22 cellular contexts compared by ENCODE assay signal in the genomic region with DNA sequence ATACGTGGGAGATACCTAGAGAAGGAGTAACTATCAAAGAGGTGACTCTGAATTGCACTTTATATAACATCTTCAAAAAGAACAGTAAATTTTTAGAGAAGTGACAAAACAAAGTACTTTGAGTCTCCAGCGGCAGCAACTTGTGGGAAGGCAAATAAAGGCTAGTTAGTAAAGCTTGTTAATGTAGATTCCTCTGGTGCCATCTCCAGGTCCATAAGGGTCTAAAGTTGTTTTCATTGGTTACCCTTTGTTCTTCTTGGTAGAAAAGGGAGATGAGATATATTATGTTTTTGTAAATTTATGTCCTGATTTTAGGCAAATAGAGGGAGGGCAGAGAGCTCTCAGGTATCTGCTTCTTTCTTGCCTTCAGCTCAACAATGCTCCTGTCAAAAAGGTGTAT.
"Had no signal": no experiment of that assay in that cellular context is flagged by ENCODE, and none has a peak within 500 bp of the region (broad histone marks: within the 10 kb centered on the region; RNA-seq: fewer than 3 reads in every experiment).

No MANE protein-coding gene starts in this region.

- H3K79me2 ChIP-seq: hepatocyte had no signal

- H3K27me3 ChIP-seq: colonic mucosa, hepatocyte, ovary, right atrium auricular region, sigmoid colon, tibial nerve, upper lobe of left lung had no signal

- H3K36me3 Mint-ChIP-seq: memory B cell; natural killer cell; stimulated activated effector memory CD8-positive, alpha-beta T cell treated with anti-CD3 and anti-CD28 coated beads, Interleukin-12 subunit alpha, Interleukin-12 subunit beta, amount 100 ng/mL, for 72 hours had no signal

- DNase-seq: colonic mucosa; effector CD8-positive, alpha-beta T cell; kidney; natural killer cell; occipital lobe; ovary; sigmoid colon; stimulated activated CD4-positive, alpha-beta T cell treated with anti-CD3 and anti-CD28 coated beads, Interleukin-2, amount 100 ng/mL, for 24 hours; stimulated activated CD4-positive, alpha-beta T cell treated with anti-CD3 and anti-CD28 coated beads, Interleukin-4, amount 100 ng/mL, for 24 hours; stimulated activated naive CD8-positive, alpha-beta T cell treated with anti-CD3 and anti-CD28 coated beads, Interleukin-15, Interleukin-2, amounts not matched to agents 100 U/mL and 50 U/mL, for 24 hours; substantia nigra; upper lobe of left lung had no signal

- H3K4me3 ChIP-seq: colonic mucosa, hepatocyte, lung, ovary, right atrium auricular region, sigmoid colon, thoracic aorta, tibial nerve, upper lobe of left lung had no signal

- H2AFZ ChIP-seq: hepatocyte had no signal

- H3K27ac Mint-ChIP-seq: dendritic cell treated with granulocyte-macrophage colony-stimulating factor and Interleukin-4, amounts not matched to agents 40 ng/mL and 50 ng/mL, for 4 days; memory B cell; natural killer cell; progenitor cell of endocrine pancreas; stimulated activated effector memory CD8-positive, alpha-beta T cell treated with anti-CD3 and anti-CD28 coated beads, Interleukin-12 subunit alpha, Interleukin-12 subunit beta, amount 100 ng/mL, for 72 hours had no signal

- H3K9me3 Mint-ChIP-seq: dendritic cell treated with granulocyte-macrophage colony-stimulating factor and Interleukin-4, amounts not matched to agents 40 ng/mL and 50 ng/mL, for 4 days; memory B cell; stimulated activated effector memory CD8-positive, alpha-beta T cell treated with anti-CD3 and anti-CD28 coated beads, Interleukin-12 subunit alpha, Interleukin-12 subunit beta, amount 100 ng/mL, for 72 hours had no signal

- H3K36me3 ChIP-seq: colonic mucosa, ovary, right atrium auricular region, sigmoid colon, thoracic aorta, tibial nerve, upper lobe of left lung had no signal

- H3K27ac ChIP-seq: colonic mucosa, hepatocyte, ovary, right atrium auricular region, sigmoid colon, thoracic aorta, tibial nerve, upper lobe of left lung had no signal

- H3K4me3 Mint-ChIP-seq: dendritic cell treated with granulocyte-macrophage colony-stimulating factor and Interleukin-4, amounts not matched to agents 40 ng/mL and 50 ng/mL, for 4 days; memory B cell; natural killer cell; stimulated activated effector memory CD8-positive, alpha-beta T cell treated with anti-CD3 and anti-CD28 coated beads, Interleukin-12 subunit alpha, Interleukin-12 subunit beta, amount 100 ng/mL, for 72 hours had no signal

- H3K9me3 ChIP-seq: colonic mucosa, ovary, sigmoid colon, thoracic aorta, upper lobe of left lung had no signal

- H3K4me1 ChIP-seq: colonic mucosa, right atrium auricular region, sigmoid colon, tibial nerve, upper lobe of left lung had no signal

- H3K27me3 Mint-ChIP-seq: progenitor cell of endocrine pancreas had no signal

- H3K4me1 Mint-ChIP-seq: memory B cell; natural killer cell; stimulated activated effector memory CD8-positive, alpha-beta T cell treated with anti-CD3 and anti-CD28 coated beads, Interleukin-12 subunit alpha, Interleukin-12 subunit beta, amount 100 ng/mL, for 72 hours had no signal

- H3K4me2 ChIP-seq: hepatocyte had no signal

- ATAC-seq: left lobe of liver; natural killer cell; stimulated activated effector memory CD8-positive, alpha-beta T cell treated with anti-CD3 and anti-CD28 coated beads, Interleukin-12 subunit alpha, Interleukin-12 subunit beta, amount 100 ng/mL, for 72 hours; stimulated activated naive CD8-positive, alpha-beta T cell treated with anti-CD3 and anti-CD28 coated beads, Interleukin-15, Interleukin-2, amounts not matched to agents 100 U/mL and 50 U/mL, for 24 hours had no signal
